Comparison of ENCODE assay signal across 1 cellular context in genomic region chr1:163932901-163933300, GRCh38.
TF ChIP-seq lines count a peak whose summit lies in the region.

No MANE protein-coding gene starts in this region.

TF ChIP-seq in WTC11, 78 proteins besides CTCF, POLR2A, EP300 and RAD21 (continued from another document):
- TF ChIP-seq, protein P1, sequence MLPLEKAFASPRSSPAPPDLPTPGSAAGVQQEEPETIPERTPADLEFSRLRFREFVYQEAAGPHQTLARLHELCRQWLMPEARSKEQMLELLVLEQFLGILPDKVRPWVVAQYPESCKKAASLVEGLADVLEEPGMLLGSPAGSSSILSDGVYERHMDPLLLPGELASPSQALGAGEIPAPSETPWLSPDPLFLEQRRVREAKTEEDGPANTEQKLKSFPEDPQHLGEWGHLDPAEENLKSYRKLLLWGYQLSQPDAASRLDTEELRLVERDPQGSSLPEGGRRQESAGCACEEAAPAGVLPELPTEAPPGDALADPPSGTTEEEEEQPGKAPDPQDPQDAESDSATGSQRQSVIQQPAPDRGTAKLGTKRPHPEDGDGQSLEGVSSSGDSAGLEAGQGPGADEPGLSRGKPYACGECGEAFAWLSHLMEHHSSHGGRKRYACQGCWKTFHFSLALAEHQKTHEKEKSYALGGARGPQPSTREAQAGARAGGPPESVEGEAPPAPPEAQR (CRISPR knock-in tag; IDR thresholded peaks at IDR 0.05): no peak
- TF ChIP-seq SMAD4 (CRISPR knock-in tag; IDR thresholded peaks at IDR 0.05) (no peak), NFYB (CRISPR knock-in tag; conservative IDR thresholded peaks at IDR 0.05; ENCODE audit: low read depth) (no peak), GABPB1 (CRISPR knock-in tag; IDR thresholded peaks at IDR 0.05) (no peak), SP1 (CRISPR knock-in tag; conservative IDR thresholded peaks at IDR 0.05) (no peak), ZBTB21 (CRISPR knock-in tag; IDR thresholded peaks at IDR 0.05; ENCODE audit: borderline replicate concordance) (no peak), FOXK1 (CRISPR knock-in tag; IDR thresholded peaks at IDR 0.05) (no peak), AR (CRISPR knock-in tag; IDR thresholded peaks at IDR 0.05) (no peak)
- TF ChIP-seq, protein P2, sequence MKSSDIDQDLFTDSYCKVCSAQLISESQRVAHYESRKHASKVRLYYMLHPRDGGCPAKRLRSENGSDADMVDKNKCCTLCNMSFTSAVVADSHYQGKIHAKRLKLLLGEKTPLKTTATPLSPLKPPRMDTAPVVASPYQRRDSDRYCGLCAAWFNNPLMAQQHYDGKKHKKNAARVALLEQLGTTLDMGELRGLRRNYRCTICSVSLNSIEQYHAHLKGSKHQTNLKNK (CRISPR knock-in tag; IDR thresholded peaks at IDR 0.05): no peak
- TF ChIP-seq, protein P3, sequence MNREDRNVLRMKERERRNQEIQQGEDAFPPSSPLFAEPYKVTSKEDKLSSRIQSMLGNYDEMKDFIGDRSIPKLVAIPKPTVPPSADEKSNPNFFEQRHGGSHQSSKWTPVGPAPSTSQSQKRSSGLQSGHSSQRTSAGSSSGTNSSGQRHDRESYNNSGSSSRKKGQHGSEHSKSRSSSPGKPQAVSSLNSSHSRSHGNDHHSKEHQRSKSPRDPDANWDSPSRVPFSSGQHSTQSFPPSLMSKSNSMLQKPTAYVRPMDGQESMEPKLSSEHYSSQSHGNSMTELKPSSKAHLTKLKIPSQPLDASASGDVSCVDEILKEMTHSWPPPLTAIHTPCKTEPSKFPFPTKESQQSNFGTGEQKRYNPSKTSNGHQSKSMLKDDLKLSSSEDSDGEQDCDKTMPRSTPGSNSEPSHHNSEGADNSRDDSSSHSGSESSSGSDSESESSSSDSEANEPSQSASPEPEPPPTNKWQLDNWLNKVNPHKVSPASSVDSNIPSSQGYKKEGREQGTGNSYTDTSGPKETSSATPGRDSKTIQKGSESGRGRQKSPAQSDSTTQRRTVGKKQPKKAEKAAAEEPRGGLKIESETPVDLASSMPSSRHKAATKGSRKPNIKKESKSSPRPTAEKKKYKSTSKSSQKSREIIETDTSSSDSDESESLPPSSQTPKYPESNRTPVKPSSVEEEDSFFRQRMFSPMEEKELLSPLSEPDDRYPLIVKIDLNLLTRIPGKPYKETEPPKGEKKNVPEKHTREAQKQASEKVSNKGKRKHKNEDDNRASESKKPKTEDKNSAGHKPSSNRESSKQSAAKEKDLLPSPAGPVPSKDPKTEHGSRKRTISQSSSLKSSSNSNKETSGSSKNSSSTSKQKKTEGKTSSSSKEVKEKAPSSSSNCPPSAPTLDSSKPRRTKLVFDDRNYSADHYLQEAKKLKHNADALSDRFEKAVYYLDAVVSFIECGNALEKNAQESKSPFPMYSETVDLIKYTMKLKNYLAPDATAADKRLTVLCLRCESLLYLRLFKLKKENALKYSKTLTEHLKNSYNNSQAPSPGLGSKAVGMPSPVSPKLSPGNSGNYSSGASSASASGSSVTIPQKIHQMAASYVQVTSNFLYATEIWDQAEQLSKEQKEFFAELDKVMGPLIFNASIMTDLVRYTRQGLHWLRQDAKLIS (CRISPR knock-in tag; IDR thresholded peaks at IDR 0.05; ENCODE audit: borderline replicate concordance): no peak
